In the genomic region with DNA sequence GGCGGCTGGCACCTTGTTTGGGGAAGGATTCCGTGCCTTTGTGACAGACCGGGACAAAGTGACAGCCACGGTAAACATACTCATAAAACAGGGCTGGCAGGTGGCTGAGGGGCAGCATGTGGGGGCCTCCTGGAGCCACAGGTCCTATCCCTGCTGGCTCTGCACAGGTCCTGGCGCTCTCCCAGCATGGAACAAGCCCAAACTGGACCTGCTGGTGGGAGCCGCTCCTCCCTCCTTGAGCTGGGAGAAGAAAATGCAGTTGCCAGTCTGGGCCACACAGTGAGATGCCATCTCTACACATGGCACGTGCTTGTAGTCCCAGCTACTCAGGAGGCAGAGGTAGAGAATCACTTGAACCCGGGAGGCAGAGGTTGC, we compare ENCODE assay signal across 12 cellular contexts. TPM values are rescaled to one million over a fixed set of nuclear protein-coding genes. Genes with fewer than 3 reads are reported as not detected.
DNase-seq lines count a peak whose midpoint lies in the region; FAIRE-seq and TF ChIP-seq lines count a peak whose summit lies in the region.
"Not testable (repeated sequence)": the region's sequence is repeated elsewhere in the genome, so short reads cannot be mapped to it uniquely, and the experiment has no call there.
"Had no signal": no experiment of that assay in that cellular context is flagged by ENCODE, and none has a peak within 500 bp of the region (broad histone marks: within the 10 kb centered on the region; RNA-seq: fewer than 3 reads in every experiment).

No MANE protein-coding gene starts in this region.

- H3K18ac ChIP-seq in H1 (ENCODE audit: extremely low read depth, low read length); neuronal stem cell (ENCODE audit: low read length): not testable (repeated sequence)

- DNase-seq in COLO668 (lab: John Stamatoyannopoulos, UW; ENCODE audit: unreplicated experiment) (peak; percentile 49), DMS153 (lab: John Stamatoyannopoulos, UW) (peak; percentile 37), NCI-H1694 treated with DMSO at 0.1 percent for 48 hours (lab: John Stamatoyannopoulos, UW) (peak; percentile 70), NCI-H345 (lab: John Stamatoyannopoulos, UW) (peak; percentile 54)
- DNase-seq in RWPE1 (ENCODE audit: low spot score); H1 (ENCODE audit: low read depth in 1 of 2, low spot score in 2 of 2); neuronal stem cell (ENCODE audit: low spot score): not testable (repeated sequence)

- not testable (repeated sequence) for H3K27ac ChIP-seq in HEK293 (ENCODE audit: extremely low read depth, low read depth, low read length); H1 (ENCODE audit: low read depth, low read length); neuronal stem cell (replicated peaks; ENCODE audit: low read length)
- peak overlapping the region; percentile 11; the same call in 1 of the 2 replicates for H3K27ac ChIP-seq in RWPE1

- not testable (repeated sequence) for H3K23ac ChIP-seq in H1 (ENCODE audit: insufficient read length); neuronal stem cell (ENCODE audit: low read depth, low read length, poor library complexity)

- H3K79me2 ChIP-seq in H1 (ENCODE audit: control insufficient read depth in 1 of 2, insufficient read depth in 2 of 2, low read length in 2 of 2), result not testable (repeated sequence)

- TF ChIP-seq RAD21 in H1 (IDR thresholded peaks at IDR 0.05 in 1 of 2, conservative IDR thresholded peaks at IDR 0.05 in 1 of 2; ENCODE audit: low read depth in 2 of 2, low read length in 2 of 2), result not testable (repeated sequence)

- not testable (repeated sequence) for TF ChIP-seq EP300 in H1 (IDR thresholded peaks at IDR 0.05; ENCODE audit: borderline replicate concordance in 1 of 2, low read depth in 2 of 2, low read length in 2 of 2)

- H3K4ac ChIP-seq in H1 (replicated peaks; ENCODE audit: insufficient read length, low read depth, low read length); neuronal stem cell (ENCODE audit: low read length): not testable (repeated sequence)

- not testable (repeated sequence) for H3K27me3 ChIP-seq in H1 (replicated peaks in 1 of 4; ENCODE audit: control insufficient read depth in 3 of 4, extremely low read depth in 1 of 4, insufficient read depth in 3 of 4, low read length in 3 of 4)
- H3K27me3 ChIP-seq in neuronal stem cell (ENCODE audit: control insufficient read depth in 3 of 3, insufficient read depth in 3 of 3, low read depth in 1 of 3, low read length in 3 of 3), result peaks cover 0 to 11% (median 0%) of the 10 kb centered on the region in 3 experiments

- not testable (repeated sequence) for H2BK5ac ChIP-seq in H1 (ENCODE audit: low read depth, low read length)
- H2BK5ac ChIP-seq in neuronal stem cell (ENCODE audit: low read length), result peak overlapping the region; percentile 82

- not testable (repeated sequence) for H4K20me1 ChIP-seq in H1 (replicated peaks in 1 of 2; ENCODE audit: control insufficient read depth in 1 of 2, insufficient read depth in 2 of 2, low read length in 2 of 2)

- H2BK120ac ChIP-seq in H1 (replicated peaks; ENCODE audit: low read depth, low read length); neuronal stem cell (ENCODE audit: low read depth, low read length): not testable (repeated sequence)

- CTCF ChIA-PET in HEK293 (lab: Yijun Ruan, JAX), result interaction anchor here (1.0 kb wide), 1 partner anchor 12 kb away, joined by 4 read pairs; no protein-coding TSS in a partner anchor
- CTCF ChIA-PET in RWPE1 (lab: Yijun Ruan, JAX), result not testable (repeated sequence)
- CTCF ChIA-PET in H1 (lab: Charles Lee; ENCODE audit: partially characterized antibody), result interaction anchor here (0.8 to 2.2 kb wide), 3 partner anchors 10 to 47 kb away, joined by 3 to 5 read pairs (median 5); no protein-coding TSS in a partner anchor

- H2AK5ac ChIP-seq in H1 (ENCODE audit: low read depth, low read length), result not testable (repeated sequence)
- peak overlapping the region; percentile 84 for H2AK5ac ChIP-seq in neuronal stem cell (ENCODE audit: low read depth, low read length)

- not testable (repeated sequence) for H3K56ac ChIP-seq in H1 (replicated peaks; ENCODE audit: insufficient read length, low read depth, low read length)

- WGBS in H1 (ENCODE audit: extremely low coverage in 1 of 2, insufficient coverage in 1 of 2, insufficient read length in 1 of 2, insufficient replicate concordance in 2 of 2, low coverage in 1 of 2, low lambda C conversion rate in 2 of 2, missing lambda C conversion rate in 1 of 2), 2 experiments, result 89% methylated on average over 6 of the region's 8 CpGs; no CpG with 5 or more reads in 1 of the 2 experiments
- WGBS in neuronal stem cell (ENCODE audit: extremely low coverage in 2 of 2, insufficient read length in 2 of 2, insufficient replicate concordance in 1 of 2), 2 donors, result no CpG with 5 or more reads among the region's 8 CpGs

- not testable (repeated sequence) for H3K4me3 ChIP-seq in HEK293 (ENCODE audit: low read depth, low read length); H1 (ENCODE audit: extremely low read depth in 1 of 4, insufficient read depth in 2 of 4, low read depth in 3 of 4, low read length in 4 of 4); neuronal stem cell (ENCODE audit: low read length in 2 of 2)

- H3K23me2 ChIP-seq in H1 (ENCODE audit: low read depth, low read length), result not testable (repeated sequence)

- not testable (repeated sequence) for H3K9ac ChIP-seq in H1 (replicated peaks in 1 of 4; ENCODE audit: extremely low read depth in 1 of 4, low read depth in 3 of 4, low read length in 3 of 4); neuronal stem cell (ENCODE audit: low read depth, low read length, poor library complexity)

- H3K9me3 ChIP-seq in HEK293 (ENCODE audit: control insufficient read depth, insufficient read depth, low read depth, low read length); H1 (ENCODE audit: insufficient read depth in 2 of 2, low read depth in 1 of 2, low read length in 1 of 2); neuronal stem cell (replicated peaks in 1 of 2; ENCODE audit: control insufficient read depth in 2 of 2, insufficient read depth in 1 of 2, low read depth in 1 of 2, low read length in 2 of 2): not testable (repeated sequence)

- POLR2A ChIA-PET in HEK293 (lab: Yijun Ruan, JAX); RWPE1 (lab: Yijun Ruan, JAX; ENCODE audit: low non-redundant PET): not testable (repeated sequence)
- POLR2A ChIA-PET in H1 (lab: Charles Lee; ENCODE audit: partially characterized antibody), result interaction anchor here (0.8 to 2.1 kb wide), 5 partner anchors 9 to 50 kb away, joined by 3 to 5 read pairs (median 3); no protein-coding TSS in a partner anchor

- H3K79me1 ChIP-seq in H1 (ENCODE audit: low read depth, low read length); neuronal stem cell (ENCODE audit: low read depth, low read length): not testable (repeated sequence)

- not testable (repeated sequence) for H4K91ac ChIP-seq in H1 (replicated peaks; ENCODE audit: insufficient read length, low read length); neuronal stem cell (ENCODE audit: low read depth, low read length, poor library complexity)

- H3K4me1 ChIP-seq in HEK293 (ENCODE audit: control insufficient read depth, insufficient read depth, low read length); H1 (replicated peaks in 1 of 4; ENCODE audit: control insufficient read depth in 3 of 4, insufficient read depth in 4 of 4, low read length in 3 of 4); neuronal stem cell (ENCODE audit: control insufficient read depth in 2 of 2, insufficient read depth in 1 of 2, low read depth in 1 of 2, low read length in 2 of 2): not testable (repeated sequence)

- H2AFZ ChIP-seq in H1 (ENCODE audit: low read length); neuronal stem cell (ENCODE audit: low read length): not testable (repeated sequence)

- H2BK15ac ChIP-seq in H1 (ENCODE audit: low read length); neuronal stem cell (ENCODE audit: low read length): not testable (repeated sequence)

- not testable (repeated sequence) for TF ChIP-seq POLR2A in H1 (IDR thresholded peaks at IDR 0.05; ENCODE audit: control extremely low read depth in 1 of 2, low read depth in 2 of 2, low read length in 2 of 2)

- not testable (repeated sequence) for FAIRE-seq in H1 (lab: Jason Lieb, UNC)

- not testable (repeated sequence) for H2BK20ac ChIP-seq in H1 (ENCODE audit: low read length)

- peak overlapping the region; percentile 18; the same call in 1 of the 2 replicates for H4K8ac ChIP-seq in H1 (ENCODE audit: extremely low read depth, insufficient read depth, low read length)
- not testable (repeated sequence) for H4K8ac ChIP-seq in neuronal stem cell (ENCODE audit: low read depth, low read length)

- not testable (repeated sequence) for TF ChIP-seq CTCF in HEK293 (tag by site-specific recombination; IDR thresholded peaks at IDR 0.05); RWPE1 (conservative IDR thresholded peaks at IDR 0.05; ENCODE audit: low read depth); H1 (IDR thresholded peaks at IDR 0.05; ENCODE audit: control extremely low read depth in 1 of 3, insufficient read depth in 1 of 3, low read depth in 1 of 3, low read length in 3 of 3)

- H3K36me3 ChIP-seq in HEK293 (ENCODE audit: control insufficient read depth in 2 of 2, insufficient read depth in 1 of 2, low read length in 2 of 2); H1 (ENCODE audit: control insufficient read depth in 2 of 4, insufficient read depth in 4 of 4, low read length in 3 of 4); neuronal stem cell (replicated peaks in 1 of 2; ENCODE audit: control insufficient read depth in 2 of 2, insufficient read depth in 2 of 2, low read length in 2 of 2): not testable (repeated sequence)

- H2BK12ac ChIP-seq in H1 (ENCODE audit: low read depth, low read length); neuronal stem cell (ENCODE audit: low read length): not testable (repeated sequence)

- H4K5ac ChIP-seq in H1 (ENCODE audit: insufficient read length, low read depth, low read length), result not testable (repeated sequence)

- not testable (repeated sequence) for H3K14ac ChIP-seq in H1 (ENCODE audit: insufficient read length); neuronal stem cell (ENCODE audit: low read length)

- H3K4me2 ChIP-seq in H1 (ENCODE audit: insufficient read depth in 1 of 2, low read depth in 2 of 2, low read length in 2 of 2); neuronal stem cell (ENCODE audit: insufficient read depth, low read length, poor library complexity, severe bottlenecking): not testable (repeated sequence)

RNA-seq across cellular contexts. Expression of a gene that starts 2.9 kb away (rescaled TPM):
- 1.3 and 2.0 TPM in 2 replicates for total RNA-seq in H1 (2021; fragmentation: NEBNext Ultra II Directional; extraction: Animal tissue kit (Norgen Biotek cat#: 25700))
- polyA plus RNA-seq in H1 (2011; rRNA removed), result 2.7 and 2.8 TPM in 2 replicates
- polyA plus RNA-seq in H1 (2011; cell fraction: cytosol; rRNA removed), result 2.3 TPM
- 10.7 TPM for polyA plus RNA-seq in H1 (2011; cell fraction: nucleus; rRNA removed)
- 3.1 to 5.1 TPM (median 3.8 TPM) in 4 replicates for polyA plus RNA-seq in H1 (2012, experiment 1 of 2)
- polyA plus RNA-seq in H1 (2012, experiment 2 of 2), result 1.9 TPM
- polyA plus RNA-seq in H1 (2013, experiment 1 of 2), result 1.1 TPM
- polyA plus RNA-seq in H1 (2013, experiment 2 of 2), result 0.74 TPM
- 0.57 and 0.88 TPM in 2 replicates for polyA minus RNA-seq in H1 (2011; rRNA and poly(A)+ RNA removed)
- polyA minus RNA-seq in H1 (2011; cell fraction: cytosol; rRNA and poly(A)+ RNA removed), result 0.73 TPM
- 3.2 TPM for polyA minus RNA-seq in H1 (2011; cell fraction: nucleus; rRNA and poly(A)+ RNA removed)
- polyA plus RNA-seq in neuronal stem cell (2013, experiment 1 of 2), result 0.45 TPM
- 0.42 TPM for polyA plus RNA-seq in neuronal stem cell (2013, experiment 2 of 2)
- total RNA-seq: H4 had no signal
- polyA plus RNA-seq: A549 had no signal

RNA-seq across cellular contexts. Expression of a gene that starts 16.9 kb away (rescaled TPM):
- total RNA-seq in H1 (2021; fragmentation: NEBNext Ultra II Directional; extraction: Animal tissue kit (Norgen Biotek cat#: 25700)), result 36.6 and 42.0 TPM in 2 replicates
- polyA plus RNA-seq in H1 (2011; rRNA removed), result 16.0 and 19.5 TPM in 2 replicates
- polyA plus RNA-seq in H1 (2011; cell fraction: cytosol; rRNA removed), result 15.8 TPM
- 26.0 TPM for polyA plus RNA-seq in H1 (2011; cell fraction: nucleus; rRNA removed)
- polyA plus RNA-seq in H1 (2012, experiment 1 of 2), result 15.3 to 20.4 TPM (median 19.1 TPM) in 4 replicates
- 11.3 TPM for polyA plus RNA-seq in H1 (2012, experiment 2 of 2)
- 32.5 TPM for polyA plus RNA-seq in H1 (2013, experiment 1 of 2)
- polyA plus RNA-seq in H1 (2013, experiment 2 of 2), result 30.8 TPM
- polyA minus RNA-seq in H1 (2011; rRNA and poly(A)+ RNA removed), result 3.7 and 6.6 TPM in 2 replicates
- polyA minus RNA-seq in H1 (2011; cell fraction: cytosol; rRNA and poly(A)+ RNA removed), result 13.1 TPM
- 13.6 TPM for polyA minus RNA-seq in H1 (2011; cell fraction: nucleus; rRNA and poly(A)+ RNA removed)
- 5.0 TPM for polyA plus RNA-seq in neuronal stem cell (2013, experiment 1 of 2)
- polyA plus RNA-seq in neuronal stem cell (2013, experiment 2 of 2), result 4.8 TPM
- total RNA-seq: CD4-positive, alpha-beta T cell had no signal

RNA-seq across cellular contexts. Expression of a gene that starts 19.2 kb away (rescaled TPM):
- total RNA-seq in H1 (2021; fragmentation: NEBNext Ultra II Directional; extraction: Animal tissue kit (Norgen Biotek cat#: 25700)), result 63.0 and 64.4 TPM in 2 replicates
- polyA plus RNA-seq in H1 (2011; rRNA removed), result 31.3 and 43.9 TPM in 2 replicates
- 51.7 TPM for polyA plus RNA-seq in H1 (2011; cell fraction: cytosol; rRNA removed)
- 162 TPM for polyA plus RNA-seq in H1 (2011; cell fraction: nucleus; rRNA removed)
- polyA plus RNA-seq in H1 (2012, experiment 1 of 2), result 41.1 to 54.3 TPM (median 49.2 TPM) in 4 replicates
- 28.2 TPM for polyA plus RNA-seq in H1 (2012, experiment 2 of 2)
- 24.1 TPM for polyA plus RNA-seq in H1 (2013, experiment 1 of 2)
- 24.9 TPM for polyA plus RNA-seq in H1 (2013, experiment 2 of 2)
- polyA minus RNA-seq in H1 (2011; rRNA and poly(A)+ RNA removed), result 16.1 and 16.2 TPM in 2 replicates
- polyA minus RNA-seq in H1 (2011; cell fraction: cytosol; rRNA and poly(A)+ RNA removed), result 31.8 TPM
- 26.6 TPM for polyA minus RNA-seq in H1 (2011; cell fraction: nucleus; rRNA and poly(A)+ RNA removed)
- polyA plus RNA-seq in neuronal stem cell (2013, experiment 1 of 2), result 8.4 TPM
- polyA plus RNA-seq in neuronal stem cell (2013, experiment 2 of 2), result 8.2 TPM

RNA-seq across cellular contexts. Expression of a gene that starts 31.3 kb away (rescaled TPM):
- total RNA-seq in H1 (2021; fragmentation: NEBNext Ultra II Directional; extraction: Animal tissue kit (Norgen Biotek cat#: 25700)), result 1.8 and 2.2 TPM in 2 replicates
- 1.7 and 2.0 TPM in 2 replicates for polyA plus RNA-seq in H1 (2011; rRNA removed)
- polyA plus RNA-seq in H1 (2011; cell fraction: cytosol; rRNA removed), result 3.2 TPM
- 6.6 TPM for polyA plus RNA-seq in H1 (2011; cell fraction: nucleus; rRNA removed)
- polyA plus RNA-seq in H1 (2012, experiment 1 of 2), result 2.6 to 3.5 TPM (median 3.3 TPM) in 4 replicates
- 3.2 TPM for polyA plus RNA-seq in H1 (2012, experiment 2 of 2)
- 1.2 TPM for polyA plus RNA-seq in H1 (2013, experiment 1 of 2)
- polyA plus RNA-seq in H1 (2013, experiment 2 of 2), result 1.3 TPM
- 0.73 and 0.80 TPM in 2 replicates for polyA minus RNA-seq in H1 (2011; rRNA and poly(A)+ RNA removed)
- 1.7 TPM for polyA minus RNA-seq in H1 (2011; cell fraction: cytosol; rRNA and poly(A)+ RNA removed)
- polyA minus RNA-seq in H1 (2011; cell fraction: nucleus; rRNA and poly(A)+ RNA removed), result 2.2 TPM
- 2.0 TPM for polyA plus RNA-seq in neuronal stem cell (2013, experiment 1 of 2)
- 2.0 TPM for polyA plus RNA-seq in neuronal stem cell (2013, experiment 2 of 2)
- total RNA-seq: Calu3; CD4-positive, alpha-beta T cell; H4 had no signal

RNA-seq across cellular contexts. Expression of a gene that starts 45.3 kb away (rescaled TPM):
- 126 and 130 TPM in 2 replicates for total RNA-seq in H1 (2021; fragmentation: NEBNext Ultra II Directional; extraction: Animal tissue kit (Norgen Biotek cat#: 25700))
- 138 and 151 TPM in 2 replicates for polyA plus RNA-seq in H1 (2011; rRNA removed)
- polyA plus RNA-seq in H1 (2011; cell fraction: cytosol; rRNA removed), result 155 TPM
- 119 TPM for polyA plus RNA-seq in H1 (2011; cell fraction: nucleus; rRNA removed)
- 199 to 245 TPM (median 224 TPM) in 4 replicates for polyA plus RNA-seq in H1 (2012, experiment 1 of 2)
- polyA plus RNA-seq in H1 (2012, experiment 2 of 2), result 282 TPM
- polyA plus RNA-seq in H1 (2013, experiment 1 of 2), result 197 TPM
- polyA plus RNA-seq in H1 (2013, experiment 2 of 2), result 188 TPM
- polyA minus RNA-seq in H1 (2011; rRNA and poly(A)+ RNA removed), result 67.9 and 70.9 TPM in 2 replicates
- 82.3 TPM for polyA minus RNA-seq in H1 (2011; cell fraction: cytosol; rRNA and poly(A)+ RNA removed)
- polyA minus RNA-seq in H1 (2011; cell fraction: nucleus; rRNA and poly(A)+ RNA removed), result 51.4 TPM
- 132 TPM for polyA plus RNA-seq in neuronal stem cell (2013, experiment 1 of 2)
- polyA plus RNA-seq in neuronal stem cell (2013, experiment 2 of 2), result 135 TPM
